12 cellular contexts compared by ENCODE assay signal in genomic region chr14:104389326-104390220, GRCh38.
DNase-seq lines count a peak whose midpoint lies in the region; ATAC-seq and TF ChIP-seq lines count a peak whose summit lies in the region.
"Had no signal": no experiment of that assay in that cellular context is flagged by ENCODE, and none has a peak within 500 bp of the region (broad histone marks: within the 10 kb centered on the region; RNA-seq: fewer than 3 reads in every experiment).

No MANE protein-coding gene starts in this region.

- H3K4me1 Mint-ChIP-seq in T-helper 1 cell treated with Interleukin-12 subunit alpha and Interleukin-12 subunit beta and Interleukin-4 antibody, amounts not matched to agents 30 μg/mL and 1 μg/mL, for 36 hours (ENCODE audit: low read depth): peaks cover 26% of the 10 kb centered on the region

- no peak for ATAC-seq in HG03342 (IDR thresholded peaks at IDR 0.05; ENCODE audit: unreplicated experiment)

- no peaks in the 10 kb centered on the region for H3K27me3 Mint-ChIP-seq in T-helper 1 cell treated with Interleukin-12 subunit alpha and Interleukin-12 subunit beta and Interleukin-4 antibody, amounts not matched to agents 30 μg/mL and 1 μg/mL, for 36 hours (ENCODE audit: low read depth)

- H3K9me3 Mint-ChIP-seq in T-helper 1 cell treated with Interleukin-12 subunit alpha and Interleukin-12 subunit beta and Interleukin-4 antibody, amounts not matched to agents 30 μg/mL and 1 μg/mL, for 36 hours: no peaks in the 10 kb centered on the region

- intact Hi-C loops in sigmoid colon (cut with DNase I): no loop called here

- H3K9me3 ChIP-seq in sigmoid colon: no peaks in the 10 kb centered on the region

- H3K36me3 ChIP-seq in sigmoid colon: no peaks in the 10 kb centered on the region
- H3K36me3 ChIP-seq: cardiac muscle cell had no signal

- no peak overlapping the region for H3K27ac ChIP-seq in sigmoid colon
- H3K27ac ChIP-seq: cardiac muscle cell had no signal

- H3K27me3 ChIP-seq in sigmoid colon: peaks cover 0 to 14% (median 0%) of the 10 kb centered on the region in 3 donors
- H3K27me3 ChIP-seq: cardiac muscle cell had no signal

- no peak overlapping the region for H3K4me3 ChIP-seq in sigmoid colon
- H3K4me3 ChIP-seq: cardiac muscle cell had no signal

- no peaks in the 10 kb centered on the region for H3K4me1 ChIP-seq in sigmoid colon

- no peak for TF ChIP-seq CTCF in sigmoid colon (IDR thresholded peaks at IDR 0.05)

- H3K27ac Mint-ChIP-seq in T-helper 1 cell treated with Interleukin-12 subunit alpha and Interleukin-12 subunit beta and Interleukin-4 antibody, amounts not matched to agents 30 μg/mL and 1 μg/mL, for 36 hours: no peak overlapping the region

- TF ChIP-seq POLR2A in sigmoid colon (IDR thresholded peaks at IDR 0.05): no peak

- TF ChIP-seq EP300 in sigmoid colon (IDR thresholded peaks at IDR 0.05): no peak

- H3K36me3 Mint-ChIP-seq in T-helper 1 cell treated with Interleukin-12 subunit alpha and Interleukin-12 subunit beta and Interleukin-4 antibody, amounts not matched to agents 30 μg/mL and 1 μg/mL, for 36 hours (ENCODE audit: low read depth): peaks cover 2% of the 10 kb centered on the region

- H3K4me3 Mint-ChIP-seq in T-helper 1 cell treated with Interleukin-12 subunit alpha and Interleukin-12 subunit beta and Interleukin-4 antibody, amounts not matched to agents 30 μg/mL and 1 μg/mL, for 36 hours: peak overlapping the region; percentile 21

- WGBS in sigmoid colon, 2 donors: 68 to 73% methylated on average over 28 of the region's 28 CpGs

- peak; percentile 61 for DNase-seq in activated CD8-positive, alpha-beta memory T cell treated with anti-CD3 and anti-CD28 coated beads for 24 hours
- DNase-seq in activated CD8-positive, alpha-beta memory T cell treated with anti-CD3 and anti-CD28 coated beads, Interleukin-2, amount 50 U/mL, for 4 hours: no peak
- peak; percentile 86 for DNase-seq in central memory CD4-positive, alpha-beta T cell
- DNase-seq in sigmoid colon: peak; percentile 52
- DNase-seq in COR-L47 (lab: John Stamatoyannopoulos, UW): no peak
- DNase-seq in SHP77 treated with DMSO at 0.1 percent for 48 hours (lab: John Stamatoyannopoulos, UW): no peak
- DNase-seq: DMS79, KBM-7, NCI-H2029 had no signal

Comparison
In these comparisons a context has a peak if more than half of its experiments do, and no peak if none do; other contexts are left out.
1. DNase-seq: peak in activated CD8-positive, alpha-beta memory T cell treated with anti-CD3 and anti-CD28 coated beads for 24 hours (single experiment), central memory CD4-positive, alpha-beta T cell (single experiment) and sigmoid colon (single experiment); none in activated CD8-positive, alpha-beta memory T cell treated with anti-CD3 and anti-CD28 coated beads, Interleukin-2, amount 50 U/mL, for 4 hours (single experiment), COR-L47 (single experiment) and SHP77 treated with DMSO at 0.1 percent for 48 hours (single experiment).